8 cellular contexts compared by ENCODE assay signal in the genomic region with DNA sequence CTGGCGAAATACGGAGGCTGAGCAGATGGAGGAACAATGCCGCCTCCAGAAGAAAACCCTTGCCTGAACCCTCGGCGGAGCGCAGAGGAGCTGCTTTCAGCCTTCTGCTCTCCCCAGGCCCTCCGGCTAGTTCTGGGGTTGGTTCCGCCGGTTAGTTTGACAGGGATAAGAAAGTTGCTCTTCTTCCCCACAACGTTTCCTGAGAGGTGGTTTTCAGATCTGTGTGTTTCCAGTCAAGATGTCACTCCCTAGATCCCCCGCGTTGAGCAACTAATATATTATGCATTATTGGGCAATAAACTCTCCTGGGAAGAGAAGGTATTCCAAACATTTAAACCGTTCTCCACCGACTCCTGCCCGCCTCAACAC. TPM values are rescaled to one million over a fixed set of nuclear protein-coding genes. Genes with fewer than 3 reads are reported as not detected.
DNase-seq lines count a peak whose midpoint lies in the region; ATAC-seq, FAIRE-seq and TF ChIP-seq lines count a peak whose summit lies in the region.

No MANE protein-coding gene starts in this region.

- H3K4me1 ChIP-seq in astrocyte (ENCODE audit: insufficient read depth, low read length): peaks cover 12% of the 10 kb centered on the region
- H3K4me1 ChIP-seq in subcutaneous abdominal adipose tissue (ENCODE audit: control insufficient read depth in 5 of 5, insufficient read depth in 5 of 5, low read length in 5 of 5): peaks cover 0 to 42% (median 38%) of the 10 kb centered on the region in 5 donors

- peak overlapping the region; percentile 87 for H2AFZ ChIP-seq in astrocyte (ENCODE audit: low read depth, low read length)

- peak; percentile 13 for FAIRE-seq in astrocyte (lab: Jason Lieb, UNC)

- H3K4me2 ChIP-seq in astrocyte (ENCODE audit: low read length): peak overlapping the region; percentile 94

- H3K4me1 Mint-ChIP-seq in astrocyte (ENCODE audit: low read depth, unreplicated experiment) (peaks cover 5% of the 10 kb centered on the region), immature natural killer cell (peaks cover 33 to 48% of the 10 kb centered on the region in 2 donors)

- peaks cover 2% of the 10 kb centered on the region for H3K27me3 Mint-ChIP-seq in astrocyte (ENCODE audit: low read depth, unreplicated experiment)
- peaks cover 8 to 32% (median 29%) of the 10 kb centered on the region in 3 donors for H3K27me3 Mint-ChIP-seq in immature natural killer cell (ENCODE audit: low read depth in 3 of 3)

- H3K27ac ChIP-seq in astrocyte (ENCODE audit: low read depth, low read length): peak overlapping the region; percentile 59
- H3K27ac ChIP-seq in subcutaneous abdominal adipose tissue (ENCODE audit: low read depth, low read length): peak overlapping the region; percentile 93

- H3K9me3 ChIP-seq in astrocyte (ENCODE audit: insufficient read depth, low read depth, low read length) (no peaks in the 10 kb centered on the region), subcutaneous abdominal adipose tissue (ENCODE audit: control insufficient read depth in 5 of 5, low read length in 5 of 5) (no peaks in the 10 kb centered on the region)

- H3K79me2 ChIP-seq in astrocyte (ENCODE audit: insufficient read depth, low read length): no peaks in the 10 kb centered on the region

- H3K27ac Mint-ChIP-seq in astrocyte (ENCODE audit: unreplicated experiment) (no peak overlapping the region), immature natural killer cell (no peak overlapping the region)

- H3K36me3 Mint-ChIP-seq in astrocyte (ENCODE audit: low read depth, unreplicated experiment) (no peaks in the 10 kb centered on the region), immature natural killer cell (peaks cover 0 to 4% (median 0%) of the 10 kb centered on the region in 3 donors)

- peaks cover 3% of the 10 kb centered on the region for H3K27me3 ChIP-seq in astrocyte (ENCODE audit: insufficient read depth, low read length)
- no peaks in the 10 kb centered on the region for H3K27me3 ChIP-seq in subcutaneous abdominal adipose tissue (ENCODE audit: control insufficient read depth in 5 of 5, insufficient read depth in 4 of 5, low read length in 5 of 5)

- DNase-seq in DMS153 treated with DMSO at 0.1 percent for 48 hours (lab: John Stamatoyannopoulos, UW; ENCODE audit: unreplicated experiment): peak; percentile 63
- DNase-seq in DMS153 (lab: John Stamatoyannopoulos, UW): no peak
- peak; percentile 61 for DNase-seq in astrocyte (ENCODE audit: low read depth)
- DNase-seq in immature natural killer cell: no peak
- no peak for DNase-seq in OCI-M1 (lab: John Stamatoyannopoulos, UW)

- H3K36me3 ChIP-seq in astrocyte (ENCODE audit: insufficient read depth, low read length) (no peaks in the 10 kb centered on the region), subcutaneous abdominal adipose tissue (ENCODE audit: control insufficient read depth in 5 of 5, insufficient read depth in 5 of 5, low read length in 5 of 5) (no peaks in the 10 kb centered on the region)

- no peaks in the 10 kb centered on the region for H3K9me3 Mint-ChIP-seq in astrocyte (ENCODE audit: unreplicated experiment)
- peaks cover 0 to 41% (median under 1%) of the 10 kb centered on the region in 6 donors for H3K9me3 Mint-ChIP-seq in immature natural killer cell

- no peaks in the 10 kb centered on the region for H4K20me1 ChIP-seq in astrocyte (ENCODE audit: insufficient read depth, low read length)

- H3K4me3 Mint-ChIP-seq in astrocyte (ENCODE audit: unreplicated experiment) (peak overlapping the region; percentile 91), immature natural killer cell (peak overlapping the region; percentile 49 to 89 (median 66))

- ATAC-seq in GM18858 (IDR thresholded peaks at IDR 0.05; ENCODE audit: unreplicated experiment): no peak
- no peak for ATAC-seq in HG03520 (IDR thresholded peaks at IDR 0.05; ENCODE audit: unreplicated experiment)

- TF ChIP-seq CTCF in astrocyte (IDR thresholded peaks at IDR 0.05; ENCODE audit: insufficient read depth, low read depth, low read length): no peak

- H3K4me3 ChIP-seq in astrocyte (ENCODE audit: insufficient read depth, low read depth, low read length): peak overlapping the region; percentile 75
- H3K4me3 ChIP-seq in subcutaneous abdominal adipose tissue (ENCODE audit: low read depth in 1 of 5, low read length in 5 of 5): peak overlapping the region; percentile 79 to 91 (median 86)

- peak overlapping the region; percentile 82 for H3K9ac ChIP-seq in astrocyte (ENCODE audit: low read length)
- peak overlapping the region; percentile 60 to 88 (median 77) for H3K9ac ChIP-seq in subcutaneous abdominal adipose tissue (ENCODE audit: low read length in 5 of 5)

RNA-seq across cellular contexts. Expression of gene NLGN1, which starts 0.6 kb away (rescaled TPM):
- 0.91 and 1.2 TPM in 2 replicates for total RNA-seq in astrocyte
- not detected for polyA plus RNA-seq in immature natural killer cell

Comparison
In these comparisons a context has a peak if more than half of its experiments do, and no peak if none do; other contexts are left out.
1. DNase-seq: peak in DMS153 treated with DMSO at 0.1 percent for 48 hours (single experiment) and astrocyte (single experiment); none in DMS153 (single experiment), immature natural killer cell (0 of 3) and OCI-M1 (single experiment).